ENCODE assay signal across 9 cellular contexts in the genomic region with DNA sequence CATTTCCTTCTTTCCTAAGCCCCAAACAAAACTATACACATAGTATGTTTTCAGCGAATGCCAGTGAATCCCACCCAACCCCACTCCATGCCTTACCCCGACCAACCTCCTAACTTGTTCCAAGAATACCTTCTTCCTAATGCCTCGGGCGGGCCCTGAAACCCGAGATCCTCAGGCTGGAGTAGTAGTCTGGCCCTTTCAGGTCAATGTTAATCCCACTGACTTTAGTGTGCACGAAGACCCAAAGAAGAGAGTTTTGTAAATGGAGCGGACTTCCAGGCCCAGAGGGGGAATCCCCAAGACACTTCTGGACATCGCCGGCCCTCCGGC. TPM values are rescaled to one million over a fixed set of nuclear protein-coding genes. Genes with fewer than 3 reads are reported as not detected.
DNase-seq lines count a peak whose midpoint lies in the region; ATAC-seq, FAIRE-seq and TF ChIP-seq lines count a peak whose summit lies in the region.
"Had no signal": no experiment of that assay in that cellular context is flagged by ENCODE, and none has a peak within 500 bp of the region (broad histone marks: within the 10 kb centered on the region; RNA-seq: fewer than 3 reads in every experiment).

No MANE protein-coding gene starts in this region.

- FAIRE-seq in GM12892 (lab: Jason Lieb, UNC), result no peak

- H3K9me3 Mint-ChIP-seq in central memory CD8-positive, alpha-beta T cell, result no peaks in the 10 kb centered on the region
- H3K9me3 Mint-ChIP-seq: activated T-cell treated with anti-CD3 and anti-CD28 coated beads, Interleukin-2, amount 50 U/mL, for 4 hours had no signal

- H3K27me3 ChIP-seq in mononuclear cell (ENCODE audit: insufficient read depth, low read length), result no peaks in the 10 kb centered on the region

- no peak for DNase-seq in central memory CD8-positive, alpha-beta T cell (ENCODE audit: low spot score in 2 of 2)
- DNase-seq in G401 (ENCODE audit: low spot score) (no peak), GM12892 (ENCODE audit: insufficient read length) (no peak), NCI-H446 (lab: John Stamatoyannopoulos, UW) (no peak)
- DNase-seq in stimulated activated CD4-positive, alpha-beta T cell treated with anti-CD3 and anti-CD28 coated beads, Interleukin-1b, Interleukin-23, amount 100 ng/mL, for 48 hours, result no peak

- no peaks in the 10 kb centered on the region for H3K9me3 ChIP-seq in mononuclear cell (ENCODE audit: low read depth, low read length)

- no peak for TF ChIP-seq POLR2A in GM12892 (IDR thresholded peaks at IDR 0.05; ENCODE audit: low read depth, low read length)

- peak overlapping the region; percentile 68 for H3K27ac ChIP-seq in 22Rv1

- in situ Hi-C loops in G401 (cut with HindIII; ENCODE audit: low sequenced_read_pairs), result no loop called here

- H3K27me3 Mint-ChIP-seq in central memory CD8-positive, alpha-beta T cell, result no peaks in the 10 kb centered on the region

- TF ChIP-seq CTCF in 22Rv1 (IDR thresholded peaks at IDR 0.05), result no peak

- no peak overlapping the region for H3K4me3 Mint-ChIP-seq in central memory CD8-positive, alpha-beta T cell
- H3K4me3 Mint-ChIP-seq: activated T-cell treated with anti-CD3 and anti-CD28 coated beads, Interleukin-2, amount 50 U/mL, for 4 hours had no signal

- ATAC-seq in HG02623 (IDR thresholded peaks at IDR 0.05; ENCODE audit: unreplicated experiment), result peak; percentile 2
- ATAC-seq in central memory CD8-positive, alpha-beta T cell (replicated peaks; ENCODE audit: extremely low read depth, poor library complexity, severe bottlenecking), result peak; percentile 2

- peaks cover 37% of the 10 kb centered on the region for H3K4me1 ChIP-seq in mononuclear cell (ENCODE audit: insufficient read depth, low read length)

- peaks cover 32% of the 10 kb centered on the region for H3K4me1 Mint-ChIP-seq in central memory CD8-positive, alpha-beta T cell

- H3K36me3 Mint-ChIP-seq in central memory CD8-positive, alpha-beta T cell (ENCODE audit: insufficient read depth), result peaks cover 27% of the 10 kb centered on the region

- H3K4me3 ChIP-seq in mononuclear cell (ENCODE audit: low read length), result peak overlapping the region; percentile 85

- H3K27ac Mint-ChIP-seq in central memory CD8-positive, alpha-beta T cell (ENCODE audit: low read depth), result no peak overlapping the region

RNA-seq across cellular contexts. Expression of gene YIPF3, which starts 0.4 kb away (rescaled TPM):
- total RNA-seq in mononuclear cell, result 29.4 TPM
- total RNA-seq in G401 (2014; rRNA removed; shearing (Covaris generic)), result 49.4 and 92.9 TPM in 2 replicates
- 32.9 TPM for polyA plus RNA-seq in GM12892 (2012; ENCODE audit: missing spikeins)

RNA-seq across cellular contexts. Expression of gene POLR1C, which starts 0.6 kb away (rescaled TPM):
- 22.7 TPM for total RNA-seq in mononuclear cell
- 46.8 and 54.0 TPM in 2 replicates for total RNA-seq in G401 (2014; rRNA removed; shearing (Covaris generic))
- polyA plus RNA-seq in GM12892 (2012; ENCODE audit: missing spikeins), result 56.8 TPM

RNA-seq across cellular contexts. Expression of gene LRRC73, which starts 6.2 kb away (rescaled TPM):
- total RNA-seq in mononuclear cell, result not detected
- total RNA-seq in G401 (2014; rRNA removed; shearing (Covaris generic)), result 0.03 TPM in 1 of 2 replicates, not detected in the other
- not detected for polyA plus RNA-seq in GM12892 (2012; ENCODE audit: missing spikeins)

RNA-seq across cellular contexts. Expression of gene TJAP1, which starts 39.0 kb away (rescaled TPM):
- total RNA-seq in mononuclear cell, result 9.0 TPM
- 14.5 and 16.9 TPM in 2 replicates for total RNA-seq in G401 (2014; rRNA removed; shearing (Covaris generic))
- 9.2 TPM for polyA plus RNA-seq in GM12892 (2012; ENCODE audit: missing spikeins)

RNA-seq across cellular contexts. Expression of gene XPO5, which starts 59.5 kb away (rescaled TPM):
- 17.3 TPM for total RNA-seq in mononuclear cell
- 38.0 and 60.5 TPM in 2 replicates for total RNA-seq in G401 (2014; rRNA removed; shearing (Covaris generic))
- 26.0 TPM for polyA plus RNA-seq in GM12892 (2012; ENCODE audit: missing spikeins)
